27 cellular contexts compared by ENCODE assay signal in the genomic region with DNA sequence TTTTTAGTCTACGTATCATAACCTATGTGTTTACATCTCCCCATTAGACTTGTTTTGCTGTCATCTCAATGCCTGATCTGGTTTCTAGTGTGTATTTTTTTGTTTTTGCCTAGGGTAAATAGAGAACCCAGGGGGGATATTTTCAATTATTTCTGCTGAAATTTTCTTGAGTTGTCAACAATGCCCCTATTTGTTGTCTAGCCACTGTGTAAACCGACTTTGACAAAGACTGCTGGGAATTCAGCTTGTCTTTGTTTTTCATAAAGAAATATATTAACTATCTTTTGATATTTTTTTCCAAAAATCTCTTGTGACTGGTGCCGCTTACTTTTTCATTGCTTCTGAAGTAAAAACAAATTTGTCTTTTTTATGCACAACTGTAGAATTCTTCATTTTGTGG.
"Had no signal": no experiment of that assay in that cellular context is flagged by ENCODE, and none has a peak within 500 bp of the region (broad histone marks: within the 10 kb centered on the region; RNA-seq: fewer than 3 reads in every experiment).

No MANE protein-coding gene starts in this region.

- H3K27me3 Mint-ChIP-seq: naive thymus-derived CD4-positive, alpha-beta T cell; natural killer cell treated with Interleukin-12 subunit alpha and Interleukin-12 subunit beta and Interleukin-15 and Interleukin-18, amount 100 ng/mL, for 72 hours; stimulated activated naive CD8-positive, alpha-beta T cell treated with anti-CD3 and anti-CD28 coated beads, Interleukin-15, amount 100 ng/mL, for 72 hours had no signal

- H3K4me3 ChIP-seq: heart left ventricle, left ventricle myocardium inferior, lung, mucosa of descending colon, ovary, prostate gland, skin epidermis, thoracic aorta, tibial artery, upper lobe of right lung had no signal

- DNase-seq: heart left ventricle; immature natural killer cell; kidney; left ventricle myocardium inferior; mesendoderm; mucosa of descending colon; naive thymus-derived CD4-positive, alpha-beta T cell; ovary; posterior cingulate gyrus; retina; right cardiac atrium; stimulated activated CD4-positive, alpha-beta T cell treated with anti-CD3 and anti-CD28 coated beads, Interleukin-12 subunit alpha, Interleukin-12 subunit beta, amount 100 ng/mL, for 4 hours; stimulated activated CD4-positive, alpha-beta T cell treated with anti-CD3 and anti-CD28 coated beads, Interleukin-15, amount 100 ng/mL, for 24 hours; stimulated activated CD4-positive, alpha-beta T cell treated with anti-CD3 and anti-CD28 coated beads, Interleukin-2, amount 100 ng/mL, for 24 hours; stimulated activated CD4-positive, alpha-beta T cell treated with anti-CD3 and anti-CD28 coated beads, Interleukin-4, amount 100 ng/mL, for 1 hour; stimulated activated naive CD4-positive, alpha-beta T cell treated with Interleukin-2 at 50 U/mL for 16 hours; stimulated activated naive CD8-positive, alpha-beta T cell treated with anti-CD3 and anti-CD28 coated beads, Interleukin-15, amount 100 ng/mL, for 72 hours; tibial artery; upper lobe of right lung had no signal

- H3K4me3 Mint-ChIP-seq: immature natural killer cell; mesothelial cell of epicardium; naive thymus-derived CD4-positive, alpha-beta T cell; natural killer cell treated with Interleukin-12 subunit alpha and Interleukin-12 subunit beta and Interleukin-15 and Interleukin-18, amount 100 ng/mL, for 72 hours; stimulated activated effector memory CD8-positive, alpha-beta T cell treated with anti-CD3 and anti-CD28 coated beads, Interleukin-12 subunit alpha, Interleukin-12 subunit beta, amount 100 ng/mL, for 72 hours; stimulated activated naive CD8-positive, alpha-beta T cell treated with anti-CD3 and anti-CD28 coated beads, Interleukin-15, amount 100 ng/mL, for 72 hours had no signal

- H3K27me3 ChIP-seq: heart left ventricle, ovary, tibial artery, upper lobe of right lung had no signal

- H3K27ac ChIP-seq: heart left ventricle, left ventricle myocardium inferior, ovary, prostate gland, skin epidermis, thoracic aorta, tibial artery, upper lobe of right lung had no signal

- H3K4me1 Mint-ChIP-seq: immature natural killer cell; mesothelial cell of epicardium; naive thymus-derived CD4-positive, alpha-beta T cell; stimulated activated effector memory CD8-positive, alpha-beta T cell treated with anti-CD3 and anti-CD28 coated beads, Interleukin-12 subunit alpha, Interleukin-12 subunit beta, amount 100 ng/mL, for 72 hours; stimulated activated naive CD8-positive, alpha-beta T cell treated with anti-CD3 and anti-CD28 coated beads, Interleukin-15, amount 100 ng/mL, for 72 hours had no signal

- H3K36me3 Mint-ChIP-seq: mesothelial cell of epicardium; natural killer cell treated with Interleukin-12 subunit alpha and Interleukin-12 subunit beta and Interleukin-15 and Interleukin-18, amount 100 ng/mL, for 72 hours; stimulated activated effector memory CD8-positive, alpha-beta T cell treated with anti-CD3 and anti-CD28 coated beads, Interleukin-12 subunit alpha, Interleukin-12 subunit beta, amount 100 ng/mL, for 72 hours had no signal

- H3K9me3 Mint-ChIP-seq: immature natural killer cell; mesothelial cell of epicardium; naive thymus-derived CD4-positive, alpha-beta T cell; natural killer cell treated with Interleukin-12 subunit alpha and Interleukin-12 subunit beta and Interleukin-15 and Interleukin-18, amount 100 ng/mL, for 72 hours; stimulated activated effector memory CD8-positive, alpha-beta T cell treated with anti-CD3 and anti-CD28 coated beads, Interleukin-12 subunit alpha, Interleukin-12 subunit beta, amount 100 ng/mL, for 72 hours; stimulated activated naive CD8-positive, alpha-beta T cell treated with anti-CD3 and anti-CD28 coated beads, Interleukin-15, amount 100 ng/mL, for 72 hours had no signal

- ATAC-seq: heart left ventricle; mucosa of descending colon; naive thymus-derived CD4-positive, alpha-beta T cell; natural killer cell treated with Interleukin-12 subunit alpha and Interleukin-12 subunit beta and Interleukin-15 and Interleukin-18, amount 100 ng/mL, for 72 hours; right cardiac atrium; sciatic nerve; stimulated activated effector memory CD8-positive, alpha-beta T cell treated with anti-CD3 and anti-CD28 coated beads, Interleukin-12 subunit alpha, Interleukin-12 subunit beta, amount 100 ng/mL, for 72 hours; stimulated activated naive CD8-positive, alpha-beta T cell treated with anti-CD3 and anti-CD28 coated beads, Interleukin-15, amount 100 ng/mL, for 72 hours; upper lobe of right lung had no signal

- H3K27ac Mint-ChIP-seq: immature natural killer cell; mesothelial cell of epicardium; naive thymus-derived CD4-positive, alpha-beta T cell; natural killer cell treated with Interleukin-12 subunit alpha and Interleukin-12 subunit beta and Interleukin-15 and Interleukin-18, amount 100 ng/mL, for 72 hours; stimulated activated effector memory CD8-positive, alpha-beta T cell treated with anti-CD3 and anti-CD28 coated beads, Interleukin-12 subunit alpha, Interleukin-12 subunit beta, amount 100 ng/mL, for 72 hours; stimulated activated naive CD8-positive, alpha-beta T cell treated with anti-CD3 and anti-CD28 coated beads, Interleukin-15, amount 100 ng/mL, for 72 hours had no signal
